ENCODE assay signal across 17 cellular contexts in genomic region chrX:140298946-140299345, GRCh38.
DNase-seq lines count a peak whose midpoint lies in the region; ATAC-seq and TF ChIP-seq lines count a peak whose summit lies in the region.
"Had no signal": no experiment of that assay in that cellular context is flagged by ENCODE, and none has a peak within 500 bp of the region (broad histone marks: within the 10 kb centered on the region; RNA-seq: fewer than 3 reads in every experiment).

No MANE protein-coding gene starts in this region.

- in situ Hi-C loops in astrocyte of the spinal cord (cut with HindIII; ENCODE audit: low sequenced_read_pairs): no loop called here

- H3K27me3 ChIP-seq in GM23338 (ENCODE audit: insufficient read depth): no peaks in the 10 kb centered on the region
- H3K27me3 ChIP-seq in neural progenitor cell: no peaks in the 10 kb centered on the region
- H3K27me3 ChIP-seq in colonic mucosa: no peaks in the 10 kb centered on the region
- H3K27me3 ChIP-seq: BE2C had no signal

- H3K36me3 Mint-ChIP-seq in GM23338 (ENCODE audit: low read depth) (no peaks in the 10 kb centered on the region), neural progenitor cell (peaks cover 1% of the 10 kb centered on the region)
- H3K36me3 Mint-ChIP-seq: CD4-positive, alpha-beta memory T cell had no signal

- H3K4me1 Mint-ChIP-seq in GM23338 (peaks cover 21% of the 10 kb centered on the region), neural progenitor cell (peaks cover 24% of the 10 kb centered on the region)
- H3K4me1 Mint-ChIP-seq: CD4-positive, alpha-beta memory T cell had no signal

- H3K36me3 ChIP-seq in GM23338 (ENCODE audit: insufficient read depth): no peaks in the 10 kb centered on the region
- no peaks in the 10 kb centered on the region for H3K36me3 ChIP-seq in neural progenitor cell
- no peaks in the 10 kb centered on the region for H3K36me3 ChIP-seq in colonic mucosa
- H3K36me3 ChIP-seq: BE2C had no signal

- H3K27ac ChIP-seq in GM23338 (ENCODE audit: low read depth) (no peak overlapping the region), neural progenitor cell (no peak overlapping the region), colonic mucosa (no peak overlapping the region)
- H3K27ac ChIP-seq: C4-2B had no signal

- no peaks in the 10 kb centered on the region for H4K20me1 ChIP-seq in GM23338 (replicated peaks; ENCODE audit: insufficient read depth)
- H4K20me1 ChIP-seq in neural progenitor cell (ENCODE audit: low read depth): no peaks in the 10 kb centered on the region

- H2AFZ ChIP-seq in GM23338 (no peak overlapping the region), neural progenitor cell (replicated peaks) (no peak overlapping the region)

- no peak overlapping the region for H3K4me3 Mint-ChIP-seq in GM23338
- no peak overlapping the region for H3K4me3 Mint-ChIP-seq in neural progenitor cell
- H3K4me3 Mint-ChIP-seq: CD4-positive, alpha-beta memory T cell; H9 had no signal

- no peak for ATAC-seq in GM23338

- H3K9me3 ChIP-seq in neural progenitor cell (ENCODE audit: low read depth): no peaks in the 10 kb centered on the region
- H3K9me3 ChIP-seq in colonic mucosa: no peaks in the 10 kb centered on the region
- H3K9me3 ChIP-seq: BE2C had no signal

- H3K4me3 ChIP-seq in GM23338 (no peak overlapping the region), astrocyte of the spinal cord (ENCODE audit: low read depth, low read length) (no peak overlapping the region), neural progenitor cell (no peak overlapping the region), colonic mucosa (no peak overlapping the region)

- H3K79me2 ChIP-seq in GM23338 (replicated peaks; ENCODE audit: insufficient read depth) (no peaks in the 10 kb centered on the region), neural progenitor cell (ENCODE audit: low read depth) (no peaks in the 10 kb centered on the region)

- H3K4me2 ChIP-seq in GM23338 (0 out of 2 replicates have a peak overlapping the region, but pooled peaks have one; percentile 27), neural progenitor cell (peak overlapping the region; percentile 18)

- no peaks in the 10 kb centered on the region for H3K9me3 Mint-ChIP-seq in GM23338
- no peaks in the 10 kb centered on the region for H3K9me3 Mint-ChIP-seq in neural progenitor cell
- H3K9me3 Mint-ChIP-seq: H9 had no signal

- DNase-seq in GM23338 (ENCODE audit: low spot score) (no peak), RPMI7951 (ENCODE audit: low read depth) (peak; percentile 46), astrocyte of the spinal cord (ENCODE audit: low read depth, low spot score) (peak; percentile 24), neural progenitor cell (ENCODE audit: low spot score) (no peak), colonic mucosa (no peak), amygdala (lab: John Stamatoyannopoulos, UW) (no peak), posterior cingulate gyrus (no peak)
- DNase-seq in stimulated activated CD4-positive, alpha-beta T cell treated with anti-CD3 and anti-CD28 coated beads, Interleukin-4, amount 100 ng/mL, for 4 hours: no peak
- DNase-seq: BE2C; CD4-positive, alpha-beta memory T cell; COR-L47; DMS153; DMS79 treated with DMSO at 0.1 percent for 48 hours; GDM1; GOT3; H9 had no signal

- H3K9ac ChIP-seq in neural progenitor cell: no peak overlapping the region
- no peak overlapping the region for H3K9ac ChIP-seq in colonic mucosa (ENCODE audit: low read depth in 2 of 2, low read length in 2 of 2)

- H3F3A ChIP-seq in GM23338 (replicated peaks; ENCODE audit: low read depth) (no peaks in the 10 kb centered on the region), neural progenitor cell (ENCODE audit: low read depth) (no peaks in the 10 kb centered on the region)

- no peak for TF ChIP-seq CTCF in GM23338 (conservative IDR thresholded peaks at IDR 0.05; ENCODE audit: low read depth in 2 of 2)
- TF ChIP-seq CTCF in astrocyte of the spinal cord (IDR thresholded peaks at IDR 0.05; ENCODE audit: low read depth, low read length): no peak
- TF ChIP-seq CTCF in neural progenitor cell (IDR thresholded peaks at IDR 0.05): no peak
- no peak for TF ChIP-seq CTCF in colonic mucosa (IDR thresholded peaks at IDR 0.05)

- H3K4me1 ChIP-seq in GM23338 (ENCODE audit: insufficient read depth) (peaks cover 16% of the 10 kb centered on the region), neural progenitor cell (peaks cover 11% of the 10 kb centered on the region), colonic mucosa (no peaks in the 10 kb centered on the region)
- H3K4me1 ChIP-seq: BE2C had no signal

- H3K9me2 ChIP-seq in GM23338 (ENCODE audit: insufficient read depth): no peaks in the 10 kb centered on the region

- intact Hi-C loops in colonic mucosa (cut with DNase I): no loop called here
- intact Hi-C loops in posterior cingulate gyrus (cut with DNase I): no loop called here

- H3K27ac Mint-ChIP-seq in GM23338: no peak overlapping the region
- no peak overlapping the region for H3K27ac Mint-ChIP-seq in neural progenitor cell
- H3K27ac Mint-ChIP-seq: CD4-positive, alpha-beta memory T cell had no signal

- H3K27me3 Mint-ChIP-seq in GM23338 (ENCODE audit: insufficient read depth, low read depth, poor library complexity) (no peaks in the 10 kb centered on the region), neural progenitor cell (ENCODE audit: insufficient read depth, low read depth) (no peaks in the 10 kb centered on the region)
- H3K27me3 Mint-ChIP-seq: CD4-positive, alpha-beta memory T cell had no signal

TF ChIP-seq in GM23338, 12 proteins besides CTCF, POLR2A, EP300 and RAD21 (continues in another document):
- TF ChIP-seq EZH2phosphoT487 (IDR thresholded peaks at IDR 0.05; ENCODE audit: unreplicated experiment) (no peak), ETS1 (IDR thresholded peaks at IDR 0.05) (no peak), STAT1 (IDR thresholded peaks at IDR 0.05; ENCODE audit: unreplicated experiment) (no peak), ZNF462 (CRISPR knock-in tag; IDR thresholded peaks at IDR 0.05) (no peak), ZNF331 (CRISPR knock-in tag; IDR thresholded peaks at IDR 0.05; ENCODE audit: low read depth) (no peak)

Comparison
In these comparisons a context has a peak if more than half of its experiments do, and no peak if none do; other contexts are left out.
1. DNase-seq: peak in RPMI7951 (single experiment) and astrocyte of the spinal cord (single experiment); none in GM23338 (single experiment), neural progenitor cell (single experiment), colonic mucosa (single experiment), amygdala (0 of 56), stimulated activated CD4-positive, alpha-beta T cell treated with anti-CD3 and anti-CD28 coated beads, Interleukin-4, amount 100 ng/mL, for 4 hours (0 of 2) and posterior cingulate gyrus (0 of 10).